ENCODE assay signal across 11 cellular contexts in the genomic region with DNA sequence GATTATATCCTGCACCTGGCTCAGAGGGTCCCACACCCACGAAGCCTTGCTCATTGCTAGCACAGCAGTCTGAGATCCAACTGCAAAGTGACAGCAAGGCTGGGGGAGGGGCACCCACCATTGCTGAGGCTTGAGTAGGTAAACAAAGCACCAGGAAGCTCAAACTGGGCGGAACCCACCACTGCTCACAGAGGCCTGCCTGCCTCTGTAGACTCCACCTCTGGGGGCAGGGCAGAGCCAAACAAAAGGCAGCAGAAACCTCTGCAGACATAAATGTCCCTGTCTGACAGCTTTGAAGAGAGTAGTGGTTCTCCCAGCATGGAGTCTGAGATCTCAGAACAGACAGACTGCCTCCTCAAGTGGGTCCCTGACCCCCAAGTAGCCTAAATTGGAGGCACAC. TPM values are rescaled to one million over a fixed set of nuclear protein-coding genes. Genes with fewer than 3 reads are reported as not detected.
DNase-seq lines count a peak whose midpoint lies in the region; ATAC-seq, FAIRE-seq and TF ChIP-seq lines count a peak whose summit lies in the region.
"Not testable (repeated sequence)": the region's sequence is repeated elsewhere in the genome, so short reads cannot be mapped to it uniquely, and the experiment has no call there.
"Had no signal": no experiment of that assay in that cellular context is flagged by ENCODE, and none has a peak within 500 bp of the region (broad histone marks: within the 10 kb centered on the region; RNA-seq: fewer than 3 reads in every experiment).

No MANE protein-coding gene starts in this region.

- peak; percentile 13 for DNase-seq in Caki2 (ENCODE audit: low read depth)
- peak; percentile 19 for DNase-seq in HT-29 (ENCODE audit: low spot score)
- peak; percentile 39 for DNase-seq in NCI-H2029 (lab: John Stamatoyannopoulos, UW)
- DNase-seq in NCI-H69 (lab: John Stamatoyannopoulos, UW): peak; percentile 86
- DNase-seq in SHP77 (lab: John Stamatoyannopoulos, UW): peak; percentile 31 to 66
- not testable (repeated sequence) for DNase-seq in HepG2 (ENCODE audit: low spot score)

- peak; percentile 10; the same call in 1 of the 2 replicates for TF ChIP-seq CTCF in 22Rv1 (IDR thresholded peaks at IDR 0.05)
- not testable (repeated sequence) for TF ChIP-seq CTCF in HepG2 (CRISPR knock-in tag; IDR thresholded peaks at IDR 0.05)

- H3K27me3 ChIP-seq in HepG2 (ENCODE audit: control insufficient read depth in 1 of 2, insufficient read depth in 2 of 2, low read length in 2 of 2): not testable (repeated sequence)

- H3K9ac ChIP-seq in HepG2 (ENCODE audit: insufficient read depth, low read depth, low read length): not testable (repeated sequence)

- not testable (repeated sequence) for H3K79me2 ChIP-seq in HepG2 (ENCODE audit: insufficient read depth, low read length)

- not testable (repeated sequence) for H2AFZ ChIP-seq in HepG2 (ENCODE audit: low read length)

- CTCF ChIA-PET in HepG2 (lab: Yijun Ruan, JAX; ENCODE audit: low intra/inter-chr PET ratio, low total read pairs): not testable (repeated sequence)

- not testable (repeated sequence) for H3K36me3 ChIP-seq in HepG2 (replicated peaks in 1 of 2; ENCODE audit: control insufficient read depth in 1 of 2, insufficient read depth in 2 of 2, low read length in 2 of 2)

- H3K4me3 ChIP-seq in HepG2 (replicated peaks in 1 of 3; ENCODE audit: insufficient read depth in 1 of 3, low read depth in 2 of 3, low read length in 3 of 3): not testable (repeated sequence)

- in situ Hi-C loops in Caki2 (cut with HindIII; ENCODE audit: low pct_unique_long_range_greater_than_20kb, low sequenced_read_pairs); HepG2 (cut with HindIII; ENCODE audit: extremely low pct_ligation_motif_present, low pct_unique_long_range_greater_than_20kb): not testable (repeated sequence)

- 14% methylated on average over 2 of the region's 2 CpGs for WGBS in HepG2 (ENCODE audit: low lambda C conversion rate)

- H3K4me1 ChIP-seq in HepG2 (ENCODE audit: insufficient read depth, low read length): not testable (repeated sequence)

- not testable (repeated sequence) for FAIRE-seq in HepG2 (lab: Jason Lieb, UNC)

- not testable (repeated sequence) for TF ChIP-seq EP300 in HepG2 (IDR thresholded peaks at IDR 0.05; ENCODE audit: low read depth in 2 of 2, low read length in 2 of 2); HepG2 (CRISPR knock-in tag; IDR thresholded peaks at IDR 0.05; ENCODE audit: borderline replicate concordance)

- H4K20me1 ChIP-seq in HepG2 (ENCODE audit: insufficient read depth, low read length): not testable (repeated sequence)

- intact Hi-C loops in HepG2 (cut with micrococcal nuclease; ENCODE audit: unreplicated experiment): not testable (repeated sequence)

- H3K27ac ChIP-seq in 22Rv1; HepG2 (ENCODE audit: extremely low read length, insufficient read depth, low read length): not testable (repeated sequence)

- not testable (repeated sequence) for ATAC-seq in HepG2

- POLR2A ChIA-PET in HepG2 (lab: Yijun Ruan, JAX): not testable (repeated sequence)

- not testable (repeated sequence) for BruUV-seq in HepG2 (replicated peaks; lab: Mats Ljungman, UMichigan)

- not testable (repeated sequence) for H3K4me2 ChIP-seq in HepG2 (ENCODE audit: low read depth, low read length)

- not testable (repeated sequence) for TF ChIP-seq RAD21 in HepG2 (CRISPR knock-in tag; IDR thresholded peaks at IDR 0.05)

- H3K9me3 ChIP-seq in HepG2 (ENCODE audit: low read length): not testable (repeated sequence)

- not testable (repeated sequence) for TF ChIP-seq POLR2A in HepG2 (IDR thresholded peaks at IDR 0.05; ENCODE audit: insufficient read depth in 1 of 2, low read depth in 2 of 2, low read length in 2 of 2)

TF ChIP-seq in HepG2, 621 proteins besides CTCF, POLR2A, EP300 and RAD21:
- not testable (repeated sequence) for TF ChIP-seq FOXA1 (IDR thresholded peaks at IDR 0.05)
- TF ChIP-seq FOXA1 (CRISPR knock-in tag; IDR thresholded peaks at IDR 0.05): 0 out of 2 replicates have a peak, but pooled peaks have one; percentile 7
- TF ChIP-seq, protein P1, sequence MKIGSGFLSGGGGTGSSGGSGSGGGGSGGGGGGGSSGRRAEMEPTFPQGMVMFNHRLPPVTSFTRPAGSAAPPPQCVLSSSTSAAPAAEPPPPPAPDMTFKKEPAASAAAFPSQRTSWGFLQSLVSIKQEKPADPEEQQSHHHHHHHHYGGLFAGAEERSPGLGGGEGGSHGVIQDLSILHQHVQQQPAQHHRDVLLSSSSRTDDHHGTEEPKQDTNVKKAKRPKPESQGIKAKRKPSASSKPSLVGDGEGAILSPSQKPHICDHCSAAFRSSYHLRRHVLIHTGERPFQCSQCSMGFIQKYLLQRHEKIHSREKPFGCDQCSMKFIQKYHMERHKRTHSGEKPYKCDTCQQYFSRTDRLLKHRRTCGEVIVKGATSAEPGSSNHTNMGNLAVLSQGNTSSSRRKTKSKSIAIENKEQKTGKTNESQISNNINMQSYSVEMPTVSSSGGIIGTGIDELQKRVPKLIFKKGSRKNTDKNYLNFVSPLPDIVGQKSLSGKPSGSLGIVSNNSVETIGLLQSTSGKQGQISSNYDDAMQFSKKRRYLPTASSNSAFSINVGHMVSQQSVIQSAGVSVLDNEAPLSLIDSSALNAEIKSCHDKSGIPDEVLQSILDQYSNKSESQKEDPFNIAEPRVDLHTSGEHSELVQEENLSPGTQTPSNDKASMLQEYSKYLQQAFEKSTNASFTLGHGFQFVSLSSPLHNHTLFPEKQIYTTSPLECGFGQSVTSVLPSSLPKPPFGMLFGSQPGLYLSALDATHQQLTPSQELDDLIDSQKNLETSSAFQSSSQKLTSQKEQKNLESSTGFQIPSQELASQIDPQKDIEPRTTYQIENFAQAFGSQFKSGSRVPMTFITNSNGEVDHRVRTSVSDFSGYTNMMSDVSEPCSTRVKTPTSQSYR (CRISPR knock-in tag; IDR thresholded peaks at IDR 0.05; ENCODE audit: borderline replicate concordance): peak; percentile 25; the same call in 1 of the 2 replicates

RNA-seq across cellular contexts. Expression of a gene that starts 36.3 kb away (rescaled TPM):
- 22.4 and 25.6 TPM in 2 replicates for total RNA-seq in Caki2 (2014; rRNA removed; shearing (Covaris generic); ENCODE audit: low replicate concordance)
- total RNA-seq in HT-29 (2014; rRNA removed; shearing (Covaris generic)): not detected in 2 replicates
- 0.18 TPM in 1 of 2 replicates, not detected in the other for total RNA-seq in HepG2 (2016; rRNA removed; fragmentation: Illumina TruSeq; extraction: Trizol)
- not detected in 2 replicates for total RNA-seq in HepG2 (2016; cell fraction: cytosol; rRNA removed; fragmentation: Illumina TruSeq; extraction: Trizol; ENCODE audit: low read depth)
- not detected in 2 replicates for total RNA-seq in HepG2 (2016; cell fraction: insoluble cytoplasmic fraction; rRNA removed; fragmentation: Illumina TruSeq; extraction: Trizol)
- total RNA-seq in HepG2 (2016; cell fraction: membrane; rRNA removed; fragmentation: Illumina TruSeq; extraction: Trizol): not detected in 2 replicates
- total RNA-seq in HepG2 (2016; cell fraction: nucleus; rRNA removed; fragmentation: Illumina TruSeq; extraction: Trizol): not detected in 2 replicates
- polyA plus RNA-seq in HepG2 (2011; rRNA removed): 0.08 and 0.29 TPM in 2 replicates
- polyA plus RNA-seq in HepG2 (2011; cell fraction: cytosol; rRNA removed): 0.01 and 0.08 TPM in 2 replicates
- polyA plus RNA-seq in HepG2 (2011; cell fraction: nucleus; rRNA removed): 0.21 TPM in 1 of 2 replicates, not detected in the other
- polyA plus RNA-seq in HepG2 (2012): not detected in 2 replicates
- polyA plus RNA-seq in HepG2 (2016; cell fraction: cytosol; fragmentation: Illumina TruSeq; extraction: Trizol; ENCODE audit: low read depth): not detected in 2 replicates
- 0.05 and 0.07 TPM in 2 replicates for polyA plus RNA-seq in HepG2 (2016; cell fraction: insoluble cytoplasmic fraction; fragmentation: Illumina TruSeq; extraction: Trizol; ENCODE audit: low read depth)
- not detected in 2 replicates for polyA plus RNA-seq in HepG2 (2016; cell fraction: membrane; fragmentation: Illumina TruSeq; extraction: Trizol; ENCODE audit: low read depth)
- polyA plus RNA-seq in HepG2 (2016; cell fraction: nucleus; fragmentation: Illumina TruSeq; extraction: Trizol; ENCODE audit: insufficient read depth, low read depth): 0.14 TPM in 1 of 2 replicates, not detected in the other
- polyA minus RNA-seq in HepG2 (2011; rRNA and poly(A)+ RNA removed; ENCODE audit: low replicate concordance): 1.0 and 26.0 TPM in 2 replicates
- not detected in 2 replicates for polyA minus RNA-seq in HepG2 (2011; cell fraction: cytosol; rRNA and poly(A)+ RNA removed)
- polyA minus RNA-seq in HepG2 (2011; cell fraction: nucleus; rRNA and poly(A)+ RNA removed): not detected in 2 replicates
- total RNA-seq: Caco-2; CD4-positive, alpha-beta memory T cell; CD8-positive, alpha-beta memory T cell had no signal
- polyA plus RNA-seq: CD4-positive, alpha-beta memory T cell; CD4-positive, CD25-positive, alpha-beta regulatory T cell; CD8-positive, alpha-beta memory T cell had no signal

Comparison
In these comparisons a context has a peak if more than half of its experiments do, and no peak if none do; other contexts are left out.
1. RNA of a gene that starts 36.3 kb away (total RNA-seq): 22.4 to 25.6 TPM in Caki2; 0.18 TPM in HepG2 and not detected in HT-29; every median in the first group is over 10 times any median in the second.